7 cellular contexts compared by ENCODE assay signal in genomic region chr3:134473868-134474546, GRCh38. TPM values are rescaled to one million over a fixed set of nuclear protein-coding genes. Genes with fewer than 3 reads are reported as not detected.
DNase-seq lines count a peak whose midpoint lies in the region; ATAC-seq and TF ChIP-seq lines count a peak whose summit lies in the region.

No MANE protein-coding gene starts in this region.

- peak in 1 of 2 donors; percentile 44 for TF ChIP-seq EP300 in tibial nerve (IDR thresholded peaks at IDR 0.05)

- H3K4me1 ChIP-seq in osteoblast (ENCODE audit: insufficient read depth, low read length) (peaks cover 18% of the 10 kb centered on the region), tibial nerve (peaks cover 0 to 51% (median 4%) of the 10 kb centered on the region in 4 donors)

- H3K27me3 ChIP-seq in osteoblast (ENCODE audit: insufficient read depth, low read length) (no peaks in the 10 kb centered on the region), tibial nerve (no peaks in the 10 kb centered on the region)

- peak overlapping the region; percentile 49 for H3K4me2 ChIP-seq in osteoblast (ENCODE audit: insufficient read depth, low read length)

- H3K9me3 ChIP-seq in osteoblast (ENCODE audit: low read depth, low read length): no peaks in the 10 kb centered on the region
- no peaks in the 10 kb centered on the region for H3K9me3 ChIP-seq in tibial nerve

- H2AFZ ChIP-seq in osteoblast (ENCODE audit: low read length): no peak overlapping the region

- TF ChIP-seq CTCF in GM12872 (IDR thresholded peaks at IDR 0.05; ENCODE audit: insufficient read depth, low read depth, low read length) (peak; percentile 67), foreskin fibroblast (IDR thresholded peaks at IDR 0.05; ENCODE audit: low read depth, low read length) (peak; percentile 55), osteoblast (IDR thresholded peaks at IDR 0.05; ENCODE audit: extremely low read depth, low read depth, low read length) (peak; percentile 79), tibial nerve (IDR thresholded peaks at IDR 0.05) (peak; percentile 69 to 91 (median 82))

- no peaks in the 10 kb centered on the region for H3K27me3 Mint-ChIP-seq in activated T-helper 17 cell treated with anti-CD3 and anti-CD28 coated beads, Interleukin-2, amount 50 U/mL, for 72 hours

- DNase-seq in KG1 (lab: John Stamatoyannopoulos, UW) (peak; percentile 56), RKO (ENCODE audit: low spot score) (peak; percentile 67), foreskin fibroblast (peak in 1 of 2 donors; percentile 87), osteoblast (ENCODE audit: insufficient read length, low spot score, missing footprints) (no peak), tibial nerve (ENCODE audit: low spot score in 2 of 2) (peak; percentile 76 to 97)

- no peak for TF ChIP-seq POLR2A in tibial nerve (IDR thresholded peaks at IDR 0.05)

- 20 to 23% methylated on average over 9 of the region's 9 CpGs for WGBS in tibial nerve, 2 donors

- no peaks in the 10 kb centered on the region for H3K9me3 Mint-ChIP-seq in activated T-helper 17 cell treated with anti-CD3 and anti-CD28 coated beads, Interleukin-2, amount 50 U/mL, for 72 hours

- H3K36me3 Mint-ChIP-seq in activated T-helper 17 cell treated with anti-CD3 and anti-CD28 coated beads, Interleukin-2, amount 50 U/mL, for 72 hours (ENCODE audit: low read depth): peaks cover 35% of the 10 kb centered on the region

- H3K36me3 ChIP-seq in osteoblast (ENCODE audit: insufficient read depth, low read length) (peaks cover 28% of the 10 kb centered on the region), tibial nerve (peaks cover 0 to 33% (median 0%) of the 10 kb centered on the region in 3 donors)

- ATAC-seq in activated T-helper 17 cell treated with anti-CD3 and anti-CD28 coated beads, Interleukin-2, amount 50 U/mL, for 72 hours (replicated peaks): peak; percentile 60

- H3K27ac ChIP-seq in osteoblast (ENCODE audit: low read depth, low read length) (peak overlapping the region; percentile 78), tibial nerve (peak overlapping the region in 2 of 4 donors; percentile 21 to 58)

- no peak overlapping the region for H3K4me3 Mint-ChIP-seq in activated T-helper 17 cell treated with anti-CD3 and anti-CD28 coated beads, Interleukin-2, amount 50 U/mL, for 72 hours

- H3K4me3 ChIP-seq in foreskin fibroblast (ENCODE audit: low read depth in 1 of 2, low read length in 2 of 2) (no peak overlapping the region), osteoblast (ENCODE audit: insufficient read depth, low read length) (no peak overlapping the region), tibial nerve (no peak overlapping the region)

- no peak overlapping the region for H3K27ac Mint-ChIP-seq in activated T-helper 17 cell treated with anti-CD3 and anti-CD28 coated beads, Interleukin-2, amount 50 U/mL, for 72 hours

- no peaks in the 10 kb centered on the region for H3K4me1 Mint-ChIP-seq in activated T-helper 17 cell treated with anti-CD3 and anti-CD28 coated beads, Interleukin-2, amount 50 U/mL, for 72 hours

- H4K20me1 ChIP-seq in osteoblast (ENCODE audit: insufficient read depth, low read length): no peaks in the 10 kb centered on the region

- no peaks in the 10 kb centered on the region for H3K79me2 ChIP-seq in osteoblast (ENCODE audit: insufficient read depth, low read length)

RNA-seq across cellular contexts. Expression of gene ANAPC13, which starts 11.8 kb away (rescaled TPM):
- 10 to 100 TPM; 25.1 to 42.1 TPM for total RNA-seq in activated T-helper 17 cell treated with anti-CD3 and anti-CD28 coated beads, Interleukin-2, amount 50 U/mL, for 72 hours
- total RNA-seq in osteoblast (68.4 and 77.5 TPM in 2 replicates), tibial nerve (10 to 100 TPM; 32.7 to 56.8 (median 49.1) TPM)

RNA-seq across cellular contexts. Expression of gene CEP63, which starts 11.8 kb away (rescaled TPM):
- 10 to 100 TPM; 10.1 to 17.0 TPM for total RNA-seq in activated T-helper 17 cell treated with anti-CD3 and anti-CD28 coated beads, Interleukin-2, amount 50 U/mL, for 72 hours
- total RNA-seq in osteoblast (15.9 and 42.4 TPM in 2 replicates), tibial nerve (10 to 100 TPM; 21.4 to 32.7 (median 27.8) TPM)
